ENCODE assay signal across 1 cellular context in genomic region chr10:2782265-2782664, GRCh38.
TF ChIP-seq lines count a peak whose summit lies in the region.

No MANE protein-coding gene starts in this region.

TF ChIP-seq in GM23338, 12 proteins besides CTCF, POLR2A, EP300 and RAD21:
- TF ChIP-seq, protein P1, sequence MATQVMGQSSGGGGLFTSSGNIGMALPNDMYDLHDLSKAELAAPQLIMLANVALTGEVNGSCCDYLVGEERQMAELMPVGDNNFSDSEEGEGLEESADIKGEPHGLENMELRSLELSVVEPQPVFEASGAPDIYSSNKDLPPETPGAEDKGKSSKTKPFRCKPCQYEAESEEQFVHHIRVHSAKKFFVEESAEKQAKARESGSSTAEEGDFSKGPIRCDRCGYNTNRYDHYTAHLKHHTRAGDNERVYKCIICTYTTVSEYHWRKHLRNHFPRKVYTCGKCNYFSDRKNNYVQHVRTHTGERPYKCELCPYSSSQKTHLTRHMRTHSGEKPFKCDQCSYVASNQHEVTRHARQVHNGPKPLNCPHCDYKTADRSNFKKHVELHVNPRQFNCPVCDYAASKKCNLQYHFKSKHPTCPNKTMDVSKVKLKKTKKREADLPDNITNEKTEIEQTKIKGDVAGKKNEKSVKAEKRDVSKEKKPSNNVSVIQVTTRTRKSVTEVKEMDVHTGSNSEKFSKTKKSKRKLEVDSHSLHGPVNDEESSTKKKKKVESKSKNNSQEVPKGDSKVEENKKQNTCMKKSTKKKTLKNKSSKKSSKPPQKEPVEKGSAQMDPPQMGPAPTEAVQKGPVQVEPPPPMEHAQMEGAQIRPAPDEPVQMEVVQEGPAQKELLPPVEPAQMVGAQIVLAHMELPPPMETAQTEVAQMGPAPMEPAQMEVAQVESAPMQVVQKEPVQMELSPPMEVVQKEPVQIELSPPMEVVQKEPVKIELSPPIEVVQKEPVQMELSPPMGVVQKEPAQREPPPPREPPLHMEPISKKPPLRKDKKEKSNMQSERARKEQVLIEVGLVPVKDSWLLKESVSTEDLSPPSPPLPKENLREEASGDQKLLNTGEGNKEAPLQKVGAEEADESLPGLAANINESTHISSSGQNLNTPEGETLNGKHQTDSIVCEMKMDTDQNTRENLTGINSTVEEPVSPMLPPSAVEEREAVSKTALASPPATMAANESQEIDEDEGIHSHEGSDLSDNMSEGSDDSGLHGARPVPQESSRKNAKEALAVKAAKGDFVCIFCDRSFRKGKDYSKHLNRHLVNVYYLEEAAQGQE (IDR thresholded peaks at IDR 0.05; ENCODE audit: unreplicated experiment) = no peak
- TF ChIP-seq EZH2phosphoT487 (IDR thresholded peaks at IDR 0.05; ENCODE audit: unreplicated experiment) = no peak
- no peak for TF ChIP-seq STAT1 (IDR thresholded peaks at IDR 0.05; ENCODE audit: unreplicated experiment)
- no peak for TF ChIP-seq POLR2AphosphoS5 (IDR thresholded peaks at IDR 0.05; ENCODE audit: low read depth)
- no peak for TF ChIP-seq CREB1 (CRISPR knock-in tag; IDR thresholded peaks at IDR 0.05; ENCODE audit: low read depth)
- no peak for TF ChIP-seq EZH2 (IDR thresholded peaks at IDR 0.05; ENCODE audit: low read depth, unreplicated experiment)
- no peak for TF ChIP-seq ZNF462 (CRISPR knock-in tag; IDR thresholded peaks at IDR 0.05)
- no peak for TF ChIP-seq ZNF331 (CRISPR knock-in tag; IDR thresholded peaks at IDR 0.05; ENCODE audit: low read depth)
- TF ChIP-seq ETS1 (IDR thresholded peaks at IDR 0.05) = no peak
- no peak for TF ChIP-seq NANOG (IDR thresholded peaks at IDR 0.05; ENCODE audit: borderline replicate concordance)
- no peak for TF ChIP-seq ZNF114 (CRISPR knock-in tag; IDR thresholded peaks at IDR 0.05)
- no peak for TF ChIP-seq JUNB (IDR thresholded peaks at IDR 0.05; ENCODE audit: unreplicated experiment)
